In the genomic region with DNA sequence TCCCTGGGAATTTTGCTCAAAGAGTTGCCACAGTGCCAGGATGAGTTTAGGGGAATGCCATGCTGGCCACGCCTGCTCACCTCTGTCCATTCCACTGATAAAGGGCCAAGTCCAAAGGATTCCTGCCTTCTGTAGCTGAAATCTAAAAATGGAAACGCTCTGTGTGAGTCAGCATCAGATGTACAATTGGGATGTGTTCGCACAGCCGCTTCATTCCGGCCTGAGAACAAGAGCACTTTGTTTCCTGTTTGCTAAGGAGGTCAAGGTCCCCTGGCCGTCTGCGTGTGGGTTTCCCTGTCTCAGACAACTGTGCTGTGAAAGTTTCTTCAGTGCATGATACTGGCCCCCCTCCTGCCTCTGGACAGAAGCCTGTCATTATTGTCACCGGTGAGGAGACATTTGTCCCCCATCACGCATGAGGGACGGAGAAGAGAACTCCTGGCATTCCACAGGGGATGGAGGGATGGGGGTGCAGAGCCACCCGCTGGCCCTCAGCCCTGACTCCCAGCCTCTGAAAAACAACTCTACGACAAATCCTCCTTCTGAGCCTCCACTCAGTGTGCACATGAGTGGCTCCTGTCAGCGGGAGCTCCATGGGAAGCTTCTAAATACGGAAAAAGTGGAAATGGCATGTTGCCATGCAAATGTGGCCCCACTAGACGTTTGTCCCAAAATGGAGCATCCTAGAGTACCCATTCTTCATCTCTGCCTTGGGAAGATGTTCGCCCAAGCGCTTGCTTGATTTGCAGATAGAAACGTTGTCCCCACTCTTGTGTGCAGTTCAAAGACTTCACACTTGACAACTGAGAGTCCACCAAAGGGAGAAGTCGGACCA, we compare ENCODE assay signal across 11 cellular contexts.
DNase-seq lines count a peak whose midpoint lies in the region; ATAC-seq and TF ChIP-seq lines count a peak whose summit lies in the region.
"Had no signal": no experiment of that assay in that cellular context is flagged by ENCODE, and none has a peak within 500 bp of the region (broad histone marks: within the 10 kb centered on the region; RNA-seq: fewer than 3 reads in every experiment).

No MANE protein-coding gene starts in this region.

- in situ Hi-C loops in gastrocnemius medialis (cut with MboI; ENCODE audit: low sequenced_read_pairs in 4 of 4), result no loop called here

- ATAC-seq in gastrocnemius medialis (peak; percentile 93 to 95), GM19395 (IDR thresholded peaks at IDR 0.05; ENCODE audit: unreplicated experiment) (no peak)
- ATAC-seq in stimulated activated naive B cell treated with anti-CD40 and anti-IgM and Interleukin-4, amounts not matched to agents 10 μg/mL and 1 μg/mL and 100 μg/mL, for 72 hours (replicated peaks), result no peak

- intact Hi-C loops in gastrocnemius medialis (cut with DNase I; ENCODE audit: low total_unique reads), result no loop called here

- H3K27ac ChIP-seq in caudate nucleus (ENCODE audit: low read depth, low read length), result peak overlapping the region; percentile 92
- H3K27ac ChIP-seq in gastrocnemius medialis, result peak overlapping the region; percentile 74 to 82 (median 76)
- H3K27ac ChIP-seq: VCaP had no signal

- H3K36me3 Mint-ChIP-seq in immature natural killer cell, result no peaks in the 10 kb centered on the region
- no peaks in the 10 kb centered on the region for H3K36me3 Mint-ChIP-seq in stimulated activated naive B cell treated with anti-CD40 and anti-IgM and Interleukin-4, amounts not matched to agents 10 μg/mL and 1 μg/mL and 100 μg/mL, for 72 hours

- TF ChIP-seq CTCF in kidney epithelial cell (IDR thresholded peaks at IDR 0.05; ENCODE audit: insufficient read depth, low read length, poor library complexity, severe bottlenecking) (no peak), gastrocnemius medialis (IDR thresholded peaks at IDR 0.05 in 4 of 5, conservative IDR thresholded peaks at IDR 0.05 in 1 of 5) (no peak)

- DNase-seq in HuH-7 (ENCODE audit: low spot score) (peak; percentile 85), caudate nucleus (lab: John Stamatoyannopoulos, UW) (peak in 59 of 61 donors; percentile 13 to 92 (median 77)), kidney epithelial cell (ENCODE audit: low read depth) (peak; percentile 77), gastrocnemius medialis (peak; percentile 66 to 71), immature natural killer cell (no peak)
- DNase-seq in stimulated activated naive CD4-positive, alpha-beta T cell (lab: John Stamatoyannopoulos, UW), result no peak
- DNase-seq in stimulated activated naive B cell treated with anti-CD40 and anti-IgM and Interleukin-4, amounts not matched to agents 10 μg/mL and 1 μg/mL and 100 μg/mL, for 72 hours, result no peak
- DNase-seq: effector memory CD4-positive, alpha-beta T cell; stimulated activated CD4-positive, alpha-beta T cell treated with anti-CD3 and anti-CD28 coated beads, Interleukin-1b, Interleukin-23, amount 100 ng/mL, for 48 hours had no signal

- H3K36me3 ChIP-seq in kidney epithelial cell (ENCODE audit: control insufficient read depth, insufficient read depth, low read length), result no peaks in the 10 kb centered on the region
- H3K36me3 ChIP-seq in gastrocnemius medialis, result no peaks in the 10 kb centered on the region

- H3K27ac Mint-ChIP-seq in immature natural killer cell, result no peak overlapping the region
- no peak overlapping the region for H3K27ac Mint-ChIP-seq in stimulated activated naive B cell treated with anti-CD40 and anti-IgM and Interleukin-4, amounts not matched to agents 10 μg/mL and 1 μg/mL and 100 μg/mL, for 72 hours

- H3K4me1 Mint-ChIP-seq in immature natural killer cell, result no peaks in the 10 kb centered on the region
- peaks cover 16 to 26% of the 10 kb centered on the region in 2 donors for H3K4me1 Mint-ChIP-seq in stimulated activated naive B cell treated with anti-CD40 and anti-IgM and Interleukin-4, amounts not matched to agents 10 μg/mL and 1 μg/mL and 100 μg/mL, for 72 hours

- H3K9me3 ChIP-seq in gastrocnemius medialis, result no peaks in the 10 kb centered on the region

- no peak for TF ChIP-seq POLR2A in gastrocnemius medialis (IDR thresholded peaks at IDR 0.05)

- H3K4me3 Mint-ChIP-seq in immature natural killer cell, result no peak overlapping the region
- no peak overlapping the region for H3K4me3 Mint-ChIP-seq in stimulated activated naive B cell treated with anti-CD40 and anti-IgM and Interleukin-4, amounts not matched to agents 10 μg/mL and 1 μg/mL and 100 μg/mL, for 72 hours

- no peaks in the 10 kb centered on the region for H3K9me3 Mint-ChIP-seq in immature natural killer cell
- peaks cover 4 to 11% of the 10 kb centered on the region in 2 donors for H3K9me3 Mint-ChIP-seq in stimulated activated naive B cell treated with anti-CD40 and anti-IgM and Interleukin-4, amounts not matched to agents 10 μg/mL and 1 μg/mL and 100 μg/mL, for 72 hours

- H3K27me3 ChIP-seq in kidney epithelial cell (ENCODE audit: control insufficient read depth, insufficient read depth, low read length), result peaks cover 12% of the 10 kb centered on the region
- no peaks in the 10 kb centered on the region for H3K27me3 ChIP-seq in gastrocnemius medialis

- H3K4me1 ChIP-seq in gastrocnemius medialis, result peaks cover 14 to 34% of the 10 kb centered on the region in 2 donors

- H3K4me3 ChIP-seq in kidney epithelial cell (ENCODE audit: low read depth, low read length) (no peak overlapping the region), gastrocnemius medialis (no peak overlapping the region)

- peaks cover 8 to 23% (median 18%) of the 10 kb centered on the region in 3 donors for H3K27me3 Mint-ChIP-seq in immature natural killer cell (ENCODE audit: low read depth in 3 of 3)
- H3K27me3 Mint-ChIP-seq in stimulated activated naive B cell treated with anti-CD40 and anti-IgM and Interleukin-4, amounts not matched to agents 10 μg/mL and 1 μg/mL and 100 μg/mL, for 72 hours, result peaks cover 67 to 80% of the 10 kb centered on the region in 2 donors

Comparison
In these comparisons a context has a peak if more than half of its experiments do, and no peak if none do; other contexts are left out.
1. DNase-seq: peak in HuH-7 (single experiment), caudate nucleus (59 of 61), kidney epithelial cell (single experiment) and gastrocnemius medialis (2 of 2); none in stimulated activated naive CD4-positive, alpha-beta T cell (0 of 6), immature natural killer cell (0 of 3) and stimulated activated naive B cell treated with anti-CD40 and anti-IgM and Interleukin-4, amounts not matched to agents 10 μg/mL and 1 μg/mL and 100 μg/mL, for 72 hours (single experiment).
2. ATAC-seq: peak in gastrocnemius medialis (2 of 2); none in GM19395 (single experiment) and stimulated activated naive B cell treated with anti-CD40 and anti-IgM and Interleukin-4, amounts not matched to agents 10 μg/mL and 1 μg/mL and 100 μg/mL, for 72 hours (0 of 2).